ENCODE assay signal across 17 cellular contexts in the genomic region with DNA sequence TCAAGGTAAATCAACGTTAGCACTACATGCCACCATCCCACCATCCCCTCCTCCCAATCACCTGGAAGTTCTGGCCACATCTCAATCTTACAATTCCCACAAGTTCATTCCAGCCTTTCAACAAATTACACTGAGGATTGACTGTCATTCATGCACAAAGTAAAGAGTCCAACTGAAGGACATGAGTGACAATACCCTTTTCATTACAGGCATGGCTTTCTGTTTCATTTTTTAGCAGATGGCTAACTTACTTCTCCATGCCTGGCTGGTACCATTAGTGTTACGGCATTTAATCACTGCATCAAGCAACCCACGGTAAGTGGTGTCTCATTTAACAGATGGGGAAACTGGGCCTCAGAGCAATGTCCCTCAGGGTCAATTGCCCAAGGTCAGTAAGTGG.
DNase-seq lines count a peak whose midpoint lies in the region; ATAC-seq, FAIRE-seq and TF ChIP-seq lines count a peak whose summit lies in the region.
"Had no signal": no experiment of that assay in that cellular context is flagged by ENCODE, and none has a peak within 500 bp of the region (broad histone marks: within the 10 kb centered on the region; RNA-seq: fewer than 3 reads in every experiment).

No MANE protein-coding gene starts in this region.

- H3K36me3 ChIP-seq in endothelial cell of umbilical vein (ENCODE audit: control insufficient read depth in 2 of 2, extremely low read depth in 1 of 2, insufficient read depth in 2 of 2, low read length in 2 of 2) = peaks cover under 1 to 11% of the 10 kb centered on the region in 2 experiments
- H3K36me3 ChIP-seq in right lobe of liver = no peaks in the 10 kb centered on the region

- H3K79me2 ChIP-seq in endothelial cell of umbilical vein (ENCODE audit: control insufficient read depth, insufficient read depth, low read length) = peaks cover 85% of the 10 kb centered on the region

- DNase-seq in GM12891 (ENCODE audit: insufficient read length, low spot score) = no peak
- peak; percentile 29 for DNase-seq in endothelial cell of umbilical vein (ENCODE audit: low read depth, low spot score)
- DNase-seq in SIG-M5 (lab: John Stamatoyannopoulos, UW) = no peak
- DNase-seq in right lobe of liver = no peak
- DNase-seq in immature natural killer cell = no peak
- DNase-seq: activated CD4-positive, alpha-beta T cell treated with anti-CD3 and anti-CD28 coated beads, Interleukin-2, amount 10 ng/mL, durations not matched to agents 24 days and 14 days; mesendoderm; NCI-H146; stimulated activated CD4-positive, alpha-beta T cell treated with anti-CD3 and anti-CD28 coated beads, Interleukin-1b, Interleukin-23, amount 100 ng/mL, for 48 hours; stimulated activated naive CD4-positive, alpha-beta T cell treated with Interleukin-2 at 50 U/mL for 16 hours; T-helper 1 cell had no signal

- H3K36me3 Mint-ChIP-seq in immature natural killer cell = no peaks in the 10 kb centered on the region

- H3K4me1 ChIP-seq in endothelial cell of umbilical vein (ENCODE audit: control insufficient read depth, extremely low read depth, insufficient read depth, low read length) (peaks cover 55% of the 10 kb centered on the region), right lobe of liver (no peaks in the 10 kb centered on the region)

- peak; percentile 68 for FAIRE-seq in GM12891 (lab: Jason Lieb, UNC)
- FAIRE-seq in endothelial cell of umbilical vein (lab: Jason Lieb, UNC) = no peak
- FAIRE-seq: HepG2 had no signal

- no peak overlapping the region for H2AFZ ChIP-seq in endothelial cell of umbilical vein (ENCODE audit: low read depth, low read length)
- H2AFZ ChIP-seq: hepatocyte had no signal

- CTCF ChIA-PET in endothelial cell of umbilical vein (lab: Charles Lee) = interaction anchor here (1.8 kb wide), 1 partner anchor 10 kb away, joined by 5 read pairs; no protein-coding TSS in a partner anchor

- ATAC-seq in GM19463 (IDR thresholded peaks at IDR 0.05; ENCODE audit: unreplicated experiment) = peak; percentile 45
- peak; percentile 43 for ATAC-seq in HG03432 (IDR thresholded peaks at IDR 0.05; ENCODE audit: unreplicated experiment)
- ATAC-seq in GM18505 (IDR thresholded peaks at IDR 0.05; ENCODE audit: unreplicated experiment) = no peak
- no peak for ATAC-seq in right lobe of liver
- ATAC-seq: HepG2 had no signal

- H3K4me1 Mint-ChIP-seq in immature natural killer cell = peaks cover 2 to 3% of the 10 kb centered on the region in 2 donors

- WGBS in right lobe of liver (ENCODE audit: insufficient coverage, low coverage, low lambda C conversion rate, missing lambda C conversion rate) = 53% methylated on average over 3 of the region's 3 CpGs

- TF ChIP-seq CTCF in endothelial cell of umbilical vein (IDR thresholded peaks at IDR 0.05; ENCODE audit: extremely low read depth in 1 of 2, insufficient read depth in 1 of 2, low read depth in 1 of 2, low read length in 2 of 2) = no peak
- TF ChIP-seq CTCF in right lobe of liver (IDR thresholded peaks at IDR 0.05) = no peak

- H3K4me2 ChIP-seq in endothelial cell of umbilical vein (ENCODE audit: insufficient read depth, low read length) = peak overlapping the region; percentile 84
- H3K4me2 ChIP-seq: hepatocyte had no signal

- H3K27me3 ChIP-seq in endothelial cell of umbilical vein (ENCODE audit: control insufficient read depth in 2 of 2, insufficient read depth in 2 of 2, low read length in 2 of 2) = no peaks in the 10 kb centered on the region
- no peaks in the 10 kb centered on the region for H3K27me3 ChIP-seq in right lobe of liver
- H3K27me3 ChIP-seq: hepatocyte had no signal

- H4K20me1 ChIP-seq in endothelial cell of umbilical vein (replicated peaks; ENCODE audit: control insufficient read depth, extremely low read depth, insufficient read depth, low read length) = peaks cover 7% of the 10 kb centered on the region

- BruUV-seq in endothelial cell of umbilical vein (replicated peaks; lab: Mats Ljungman, UMichigan) = no TSS peak

- no peak overlapping the region for H3K4me3 ChIP-seq in endothelial cell of umbilical vein (replicated peaks in 1 of 3; ENCODE audit: insufficient read depth in 1 of 3, low read depth in 1 of 3, low read length in 3 of 3)
- H3K4me3 ChIP-seq in right lobe of liver = no peak overlapping the region
- H3K4me3 ChIP-seq: hepatocyte had no signal

- H3K9ac ChIP-seq in endothelial cell of umbilical vein (replicated peaks; ENCODE audit: extremely low read depth, insufficient read depth, low read length) = no peak overlapping the region

- intact Hi-C loops in endothelial cell of umbilical vein (cut with micrococcal nuclease) (no loop called here), right lobe of liver (cut with DNase I) (no loop called here)

- H3K9me3 ChIP-seq in endothelial cell of umbilical vein (replicated peaks; ENCODE audit: control insufficient read depth, insufficient read depth, low read length) = no peaks in the 10 kb centered on the region
- no peaks in the 10 kb centered on the region for H3K9me3 ChIP-seq in right lobe of liver

- dilution Hi-C loops in endothelial cell of umbilical vein (cut with MboI; ENCODE audit: extremely low pct_ligation_motif_present, low sequenced_read_pairs) = no loop called here

- TF ChIP-seq POLR2A in GM12891 (IDR thresholded peaks at IDR 0.05; ENCODE audit: low read depth, low read length) (no peak), endothelial cell of umbilical vein (IDR thresholded peaks at IDR 0.05; ENCODE audit: low read depth, low read length) (no peak), GM18505 (IDR thresholded peaks at IDR 0.05; ENCODE audit: borderline replicate concordance, extremely low read depth, insufficient read depth, insufficient read length) (no peak), right lobe of liver (IDR thresholded peaks at IDR 0.05) (no peak)

- H3K27ac Mint-ChIP-seq in immature natural killer cell = no peak overlapping the region
- H3K27ac Mint-ChIP-seq: activated CD4-positive, alpha-beta T cell treated with anti-CD3 and anti-CD28 coated beads, Interleukin-2, amount 10 ng/mL, durations not matched to agents 24 days and 14 days; activated T-helper 2 cell treated with anti-CD3 and anti-CD28 coated beads, Interferon-gamma antibody, Interleukin-2, Interleukin-4, amounts not matched to agents 10 μg/mL and 5 μg/mL and 100 μg/mL, durations not matched to agents 14 hours and 24 hours and 36 hours had no signal

- H3K27me3 Mint-ChIP-seq in immature natural killer cell (ENCODE audit: low read depth in 3 of 3) = peaks cover 3 to 8% (median 8%) of the 10 kb centered on the region in 3 donors

- no peaks in the 10 kb centered on the region for H3K9me1 ChIP-seq in endothelial cell of umbilical vein (replicated peaks; ENCODE audit: control insufficient read depth, extremely low read depth, insufficient read depth, low read length)

- H3K9me3 Mint-ChIP-seq in immature natural killer cell = no peaks in the 10 kb centered on the region
- H3K9me3 Mint-ChIP-seq: activated CD4-positive, alpha-beta T cell treated with anti-CD3 and anti-CD28 coated beads, Interleukin-2, amount 10 ng/mL, durations not matched to agents 24 days and 14 days; activated T-helper 2 cell treated with anti-CD3 and anti-CD28 coated beads, Interferon-gamma antibody, Interleukin-2, Interleukin-4, amounts not matched to agents 10 μg/mL and 5 μg/mL and 100 μg/mL, durations not matched to agents 14 hours and 24 hours and 36 hours had no signal

- peak overlapping the region; percentile 52 for H3K27ac ChIP-seq in endothelial cell of umbilical vein (ENCODE audit: insufficient read depth, low read depth, low read length)
- H3K27ac ChIP-seq in right lobe of liver = no peak overlapping the region
- H3K27ac ChIP-seq: hepatocyte had no signal

- H3K4me3 Mint-ChIP-seq in immature natural killer cell = no peak overlapping the region
- H3K4me3 Mint-ChIP-seq: activated CD4-positive, alpha-beta T cell treated with anti-CD3 and anti-CD28 coated beads, Interleukin-2, amount 10 ng/mL, durations not matched to agents 24 days and 14 days had no signal

- POLR2A ChIA-PET in endothelial cell of umbilical vein (lab: Charles Lee) = no interaction called here

TF ChIP-seq in GM12891, 5 proteins besides CTCF, POLR2A, EP300 and RAD21:
- TF ChIP-seq SPI1 (IDR thresholded peaks at IDR 0.05; ENCODE audit: low read depth, low read length) = no peak
- TF ChIP-seq POU2F2 (IDR thresholded peaks at IDR 0.05; ENCODE audit: low read depth, low read length) = no peak
- TF ChIP-seq POLR2AphosphoS5 (IDR thresholded peaks at IDR 0.05; ENCODE audit: low read depth, low read length) = no peak
- no peak for TF ChIP-seq TAF1 (IDR thresholded peaks at IDR 0.05; ENCODE audit: low read depth, low read length)
- TF ChIP-seq PAX5 (IDR thresholded peaks at IDR 0.05; ENCODE audit: insufficient read depth, low read length, severe bottlenecking) = no peak
TF ChIP-seq in GM12891: peak in this region for 0.

TF ChIP-seq in endothelial cell of umbilical vein, 7 proteins besides CTCF, POLR2A, EP300 and RAD21:
- TF ChIP-seq GATA2 (IDR thresholded peaks at IDR 0.05; ENCODE audit: insufficient read depth, insufficient read length, low read depth, low read length) (no peak), EZH2 (IDR thresholded peaks at IDR 0.05; ENCODE audit: borderline replicate concordance, low read depth, low read length, severe bottlenecking) (no peak), JUN (IDR thresholded peaks at IDR 0.05; ENCODE audit: borderline replicate concordance, insufficient read depth, insufficient read length, low read depth) (no peak), FOS (IDR thresholded peaks at IDR 0.05; ENCODE audit: borderline replicate concordance, insufficient read depth, low read length) (no peak), MYC (IDR thresholded peaks at IDR 0.05; ENCODE audit: low read depth, low read length) (no peak), POLR2AphosphoS5 (IDR thresholded peaks at IDR 0.05; ENCODE audit: insufficient read depth, low read depth, low read length) (no peak)
- TF ChIP-seq, protein P1, sequence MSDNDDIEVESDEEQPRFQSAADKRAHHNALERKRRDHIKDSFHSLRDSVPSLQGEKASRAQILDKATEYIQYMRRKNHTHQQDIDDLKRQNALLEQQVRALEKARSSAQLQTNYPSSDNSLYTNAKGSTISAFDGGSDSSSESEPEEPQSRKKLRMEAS (IDR thresholded peaks at IDR 0.05; ENCODE audit: insufficient read depth, insufficient read length) = no peak
TF ChIP-seq in endothelial cell of umbilical vein: peak in this region for 0.

Comparison
In these comparisons a context has a peak if more than half of its experiments do, and no peak if none do; other contexts are left out.
1. ATAC-seq: peak in GM19463 (single experiment) and HG03432 (single experiment); none in GM18505 (single experiment) and right lobe of liver (0 of 4).